8 cellular contexts compared by ENCODE assay signal in genomic region chr21:45974073-45975016, GRCh38. TPM values are rescaled to one million over a fixed set of nuclear protein-coding genes. Genes with fewer than 3 reads are reported as not detected.
DNase-seq lines count a peak whose midpoint lies in the region; ATAC-seq and TF ChIP-seq lines count a peak whose summit lies in the region.

No MANE protein-coding gene starts in this region.

- no peaks in the 10 kb centered on the region for H3K9me3 Mint-ChIP-seq in activated CD4-positive, alpha-beta T cell treated with anti-CD3 and anti-CD28 coated beads, Interleukin-2, amount 10 ng/mL, durations not matched to agents 7 days and 5 days

- no peak for TF ChIP-seq CTCF in Panc1 (IDR thresholded peaks at IDR 0.05)
- TF ChIP-seq CTCF in colonic mucosa (IDR thresholded peaks at IDR 0.05), result no peak

- H3K27me3 ChIP-seq in Panc1 (ENCODE audit: control insufficient read depth, insufficient read depth, low read length) (no peaks in the 10 kb centered on the region), colonic mucosa (peaks cover 38% of the 10 kb centered on the region), stomach smooth muscle (ENCODE audit: control insufficient read depth in 1 of 2, insufficient read depth in 2 of 2, low read length in 2 of 2) (no peaks in the 10 kb centered on the region)

- peaks cover 31% of the 10 kb centered on the region for H3K27me3 Mint-ChIP-seq in activated CD4-positive, alpha-beta T cell treated with anti-CD3 and anti-CD28 coated beads, Interleukin-2, amount 10 ng/mL, durations not matched to agents 7 days and 5 days

- H3K27ac ChIP-seq in Panc1 (ENCODE audit: low read length), result 0 out of 2 replicates have a peak overlapping the region, but pooled peaks have one; percentile 29
- peak overlapping the region; percentile 89 for H3K27ac ChIP-seq in colonic mucosa
- peak overlapping the region; percentile 96 for H3K27ac ChIP-seq in stomach smooth muscle (ENCODE audit: low read length)

- H3K36me3 ChIP-seq in Panc1 (ENCODE audit: control insufficient read depth, insufficient read depth, low read length) (no peaks in the 10 kb centered on the region), colonic mucosa (no peaks in the 10 kb centered on the region), stomach smooth muscle (ENCODE audit: control insufficient read depth in 2 of 2, insufficient read depth in 2 of 2, low read length in 2 of 2) (no peaks in the 10 kb centered on the region)

- peak overlapping the region; percentile 34 to 50 for H3K4me3 ChIP-seq in Panc1 (ENCODE audit: low read depth in 2 of 2, low read length in 2 of 2)
- peak overlapping the region; percentile 20 for H3K4me3 ChIP-seq in colonic mucosa
- peak overlapping the region; percentile 71 to 74 for H3K4me3 ChIP-seq in stomach smooth muscle (ENCODE audit: low read length in 2 of 2)

- in situ Hi-C loops in Panc1 (cut with HindIII; ENCODE audit: low pct_unique_long_range_greater_than_20kb, low sequenced_read_pairs), result no loop called here

- CTCF ChIA-PET in activated CD4-positive, alpha-beta T cell treated with anti-CD3 and anti-CD28 coated beads, Interleukin-2, amount 10 ng/mL, durations not matched to agents 7 days and 5 days (lab: Charles Lee), result interaction anchor here (0.6 to 2.8 kb wide), 4 partner anchors 20 to 301 kb away, joined by 4 to 8 read pairs (median 6); no protein-coding TSS in a partner anchor
- CTCF ChIA-PET in Panc1 (lab: Charles Lee), result interaction anchor here (0.6 to 1.1 kb wide), 4 partner anchors 30 to 65 kb away, joined by 3 to 17 read pairs (median 8); no protein-coding TSS in a partner anchor

- H3K27ac Mint-ChIP-seq in activated CD4-positive, alpha-beta T cell treated with anti-CD3 and anti-CD28 coated beads, Interleukin-2, amount 10 ng/mL, durations not matched to agents 7 days and 5 days, result no peak overlapping the region

- no peaks in the 10 kb centered on the region for H3K36me3 Mint-ChIP-seq in activated CD4-positive, alpha-beta T cell treated with anti-CD3 and anti-CD28 coated beads, Interleukin-2, amount 10 ng/mL, durations not matched to agents 7 days and 5 days (ENCODE audit: low read depth)

- ATAC-seq in Panc1, result peak; percentile 61
- peak; percentile 33 for ATAC-seq in left lobe of liver

- POLR2A ChIA-PET in activated CD4-positive, alpha-beta T cell treated with anti-CD3 and anti-CD28 coated beads, Interleukin-2, amount 10 ng/mL, durations not matched to agents 7 days and 5 days (lab: Charles Lee), result no interaction called here
- POLR2A ChIA-PET in Panc1 (lab: Charles Lee), result interaction anchor here (0.7 kb wide), 1 partner anchor 169 kb away, joined by 12 read pairs; no protein-coding TSS in a partner anchor

- H3K9me3 ChIP-seq in Panc1 (ENCODE audit: control insufficient read depth, insufficient read depth, low read depth, low read length) (no peaks in the 10 kb centered on the region), colonic mucosa (no peaks in the 10 kb centered on the region), stomach smooth muscle (ENCODE audit: control insufficient read depth in 2 of 2, low read length in 2 of 2) (no peaks in the 10 kb centered on the region)

- H3K4me1 ChIP-seq in Panc1 (ENCODE audit: control insufficient read depth, insufficient read depth, low read length), result peaks cover 3% of the 10 kb centered on the region; the same call in 1 of the 2 replicates
- H3K4me1 ChIP-seq in colonic mucosa, result peaks cover 21% of the 10 kb centered on the region
- peaks cover 68% of the 10 kb centered on the region for H3K4me1 ChIP-seq in stomach smooth muscle (ENCODE audit: control insufficient read depth, insufficient read depth, low read length)

- peaks cover 7% of the 10 kb centered on the region for H3K4me1 Mint-ChIP-seq in activated CD4-positive, alpha-beta T cell treated with anti-CD3 and anti-CD28 coated beads, Interleukin-2, amount 10 ng/mL, durations not matched to agents 7 days and 5 days

- H3K4me3 Mint-ChIP-seq in activated CD4-positive, alpha-beta T cell treated with anti-CD3 and anti-CD28 coated beads, Interleukin-2, amount 10 ng/mL, durations not matched to agents 7 days and 5 days, result peak overlapping the region; percentile 66

- no TSS peak for BruUV-seq in Panc1 (replicated peaks; lab: Mats Ljungman, UMichigan)

- no peak for DNase-seq in activated CD4-positive, alpha-beta T cell treated with anti-CD3 and anti-CD28 coated beads, Interleukin-2, amount 10 ng/mL, durations not matched to agents 7 days and 5 days
- DNase-seq in activated CD4-positive, alpha-beta T cell treated with anti-CD3 and anti-CD28 coated beads for 4 hours, result no peak
- DNase-seq in Panc1 (ENCODE audit: low read depth, low spot score), result no peak
- DNase-seq in colonic mucosa, result no peak
- peak; percentile 48 for DNase-seq in left lobe of liver (ENCODE audit: low spot score)
- no peak for DNase-seq in SIG-M5 treated with dmso at 0.1 percent for 504 hours (lab: John Stamatoyannopoulos, UW; ENCODE audit: unreplicated experiment)
- DNase-seq in NCI-H187 (lab: John Stamatoyannopoulos, UW), result no peak

- intact Hi-C loops in Panc1 (cut with micrococcal nuclease; ENCODE audit: unreplicated experiment), result loop anchor here (5.0 kb wide), 1 partner anchor 128 kb away; no protein-coding TSS in a partner anchor
- intact Hi-C loops in colonic mucosa (cut with DNase I), result no loop called here

- H3K9ac ChIP-seq in colonic mucosa (ENCODE audit: low read depth in 2 of 2, low read length in 2 of 2) (peak overlapping the region; percentile 55 to 76), stomach smooth muscle (ENCODE audit: low read length in 2 of 2) (peak overlapping the region; percentile 73 to 84)

RNA-seq across cellular contexts. Expression of gene COL6A1, which starts 7.2 kb away (rescaled TPM):
- total RNA-seq in activated CD4-positive, alpha-beta T cell treated with anti-CD3 and anti-CD28 coated beads, Interleukin-2, amount 10 ng/mL, durations not matched to agents 7 days and 5 days, result under 1 TPM; 0.27 to 0.40 TPM
- total RNA-seq in Panc1 (2021; ENCODE audit: unreplicated experiment) (34.2 TPM), colonic mucosa (100 to 1,000 TPM in 1 of 2 donors, 10 to 100 TPM in 1; 39.8 to 131 TPM), left lobe of liver (48.0 TPM)
- 36.0 TPM for polyA plus RNA-seq in Panc1 (2012; ENCODE audit: insufficient read length)

Comparison
In these comparisons a context has a peak if more than half of its experiments do, and no peak if none do; other contexts are left out.
1. H3K27ac ChIP-seq: peak in every context shown above with its lines; median percentile 96 in stomach smooth muscle; 89 in colonic mucosa; 29 in Panc1.
2. H3K4me3 ChIP-seq: peak in every context shown above with its lines; median percentile 72 in stomach smooth muscle; 42 in Panc1; 20 in colonic mucosa.
3. RNA of gene COL6A1, which starts 7.2 kb away (total RNA-seq): 39.8 to 131 TPM in colonic mucosa, 48.0 TPM in left lobe of liver (single experiment) and 34.2 TPM in Panc1 (single experiment); 0.27 to 0.40 TPM in activated CD4-positive, alpha-beta T cell treated with anti-CD3 and anti-CD28 coated beads, Interleukin-2, amount 10 ng/mL, durations not matched to agents 7 days and 5 days; every median in the first group is over 10 times any median in the second.